In the genomic region with DNA sequence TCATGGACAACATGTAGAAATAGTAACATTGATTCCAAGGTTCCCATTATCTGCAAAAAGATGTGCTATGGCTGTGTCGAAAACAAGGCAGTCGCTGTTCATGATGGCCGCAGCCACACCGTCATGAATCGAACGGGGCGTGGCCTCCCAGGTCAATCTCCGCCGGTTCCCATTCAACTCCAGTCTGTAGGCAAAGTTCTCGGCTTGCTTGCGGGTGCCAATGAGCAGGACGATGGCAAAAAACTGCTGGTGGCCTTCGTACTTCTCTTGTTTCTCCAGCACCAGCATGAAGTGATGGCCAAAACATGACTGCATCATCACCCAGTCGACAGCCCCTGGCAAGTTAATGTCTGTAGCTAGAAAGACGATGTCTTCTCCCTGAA, we compare ENCODE assay signal across 25 cellular contexts. TPM values are rescaled to one million over a fixed set of nuclear protein-coding genes. Genes with fewer than 3 reads are reported as not detected.
A peak's percentile ranks its signal among the peaks of the same experiment; 100 is the strongest.
DNase-seq lines count a peak whose midpoint lies in the region; ATAC-seq and TF ChIP-seq lines count a peak whose summit lies in the region.
"Had no signal": no experiment of that assay in that cellular context is flagged by ENCODE, and none has a peak within 500 bp of the region (broad histone marks: within the 10 kb centered on the region; RNA-seq: fewer than 3 reads in every experiment).

No MANE protein-coding gene starts in this region.

- no peak for DNase-seq in activated naive CD4-positive, alpha-beta T cell treated with anti-CD3 and anti-CD28 coated beads for 36 hours
- DNase-seq in activated naive CD4-positive, alpha-beta T cell treated with anti-CD3 and anti-CD28 coated beads, Interleukin-2, amount 50 U/mL, for 16 hours = no peak
- DNase-seq in adrenal gland = peak in 2 of 7 donors; percentile 11 to 13
- no peak for DNase-seq in stimulated activated naive B cell treated with anti-CD40 and anti-IgM and Interleukin-4, amounts not matched to agents 10 μg/mL and 1 μg/mL and 100 μg/mL, for 72 hours
- no peak for DNase-seq in SKM-1 (lab: John Stamatoyannopoulos, UW; ENCODE audit: unreplicated experiment)
- DNase-seq: activated naive CD4-positive, alpha-beta T cell treated with Interleukin-2 at 50 U/mL for 16 hours; caudate nucleus; endodermal cell; esophagus squamous epithelium; H9; NCI-H1092 treated with DMSO at 0.1 percent for 48 hours; NCI-H1930; NCI-H2227 treated with DMSO at 0.1 percent for 48 hours; NCI-H526 treated with DMSO at 0.1 percent for 48 hours; pancreas; Peyer's patch; retina; small intestine; T-cell had no signal

- H3K4me3 ChIP-seq in OCI-LY3 (ENCODE audit: low read length) (0 out of 2 replicates have a peak overlapping the region, but pooled peaks have one; percentile 32), adrenal gland (no peak overlapping the region)
- H3K4me3 ChIP-seq: esophagus squamous epithelium, pancreas, Peyer's patch had no signal

- no peak overlapping the region for H2AFZ ChIP-seq in OCI-LY3 (ENCODE audit: low read depth, low read length)

- intact Hi-C loops in activated naive CD4-positive, alpha-beta T cell treated with anti-CD3 and anti-CD28 coated beads for 36 hours (cut with micrococcal nuclease) = no loop called here
- intact Hi-C loops in adrenal gland (cut with DNase I) = no loop called here

- H3K4me1 Mint-ChIP-seq in activated naive CD4-positive, alpha-beta T cell treated with anti-CD3 and anti-CD28 coated beads for 36 hours (ENCODE audit: low read depth) = peaks cover 97% of the 10 kb centered on the region
- H3K4me1 Mint-ChIP-seq in stimulated activated naive B cell treated with anti-CD40 and anti-IgM and Interleukin-4, amounts not matched to agents 10 μg/mL and 1 μg/mL and 100 μg/mL, for 72 hours = peaks cover 70 to 99% of the 10 kb centered on the region in 2 donors

- H3K4me2 ChIP-seq in OCI-LY3 (ENCODE audit: low read length) = peak overlapping the region; percentile 53

- H3K9me3 ChIP-seq in OCI-LY3 (ENCODE audit: insufficient read depth, low read length) (no peaks in the 10 kb centered on the region), adrenal gland (replicated peaks in 1 of 3) (no peaks in the 10 kb centered on the region)
- H3K9me3 ChIP-seq: esophagus squamous epithelium, pancreas, Peyer's patch had no signal

- H3K27me3 Mint-ChIP-seq in activated naive CD4-positive, alpha-beta T cell treated with anti-CD3 and anti-CD28 coated beads for 36 hours (ENCODE audit: low read depth) = no peaks in the 10 kb centered on the region
- H3K27me3 Mint-ChIP-seq in stimulated activated naive B cell treated with anti-CD40 and anti-IgM and Interleukin-4, amounts not matched to agents 10 μg/mL and 1 μg/mL and 100 μg/mL, for 72 hours = no peaks in the 10 kb centered on the region
- H3K27me3 Mint-ChIP-seq: IgD-negative memory B cell, T-cell had no signal

- TF ChIP-seq CTCF in OCI-LY3 (IDR thresholded peaks at IDR 0.05; ENCODE audit: low read depth, low read length) (no peak), adrenal gland (IDR thresholded peaks at IDR 0.05) (no peak)

- H3K27ac Mint-ChIP-seq in activated naive CD4-positive, alpha-beta T cell treated with anti-CD3 and anti-CD28 coated beads for 36 hours = peak overlapping the region; percentile 99
- peak overlapping the region; percentile 99 for H3K27ac Mint-ChIP-seq in stimulated activated naive B cell treated with anti-CD40 and anti-IgM and Interleukin-4, amounts not matched to agents 10 μg/mL and 1 μg/mL and 100 μg/mL, for 72 hours
- H3K27ac Mint-ChIP-seq: endodermal cell, H9, IgD-negative memory B cell, T-cell had no signal

- H3K4me1 ChIP-seq in OCI-LY3 (ENCODE audit: low read length) (peaks cover 80% of the 10 kb centered on the region), adrenal gland (replicated peaks in 1 of 2) (peaks cover 65 to 98% of the 10 kb centered on the region in 2 donors)

- H3K27ac ChIP-seq in OCI-LY3 (ENCODE audit: low read length) (peak overlapping the region; percentile 7; the same call in 1 of the 2 replicates), adrenal gland (peak overlapping the region in 3 of 5 donors; percentile 85 to 89 (median 87))
- H3K27ac ChIP-seq: pancreas, Peyer's patch had no signal

- peaks cover 59% of the 10 kb centered on the region for H4K20me1 ChIP-seq in OCI-LY3 (ENCODE audit: insufficient read depth, low read length)

- CTCF ChIA-PET in activated naive CD4-positive, alpha-beta T cell treated with anti-CD3 and anti-CD28 coated beads for 36 hours (lab: Charles Lee) = no interaction called here

- 80 to 86% (median 84%) methylated on average over 15 of the region's 15 CpGs for WGBS in adrenal gland, 4 donors

- no peak for TF ChIP-seq POLR2A in adrenal gland (IDR thresholded peaks at IDR 0.05)

- no peak for ATAC-seq in stimulated activated naive B cell treated with anti-CD40 and anti-IgM and Interleukin-4, amounts not matched to agents 10 μg/mL and 1 μg/mL and 100 μg/mL, for 72 hours (replicated peaks)
- ATAC-seq in HG02759 (IDR thresholded peaks at IDR 0.05; ENCODE audit: unreplicated experiment) = no peak
- ATAC-seq: pancreas, T-cell had no signal

- no peaks in the 10 kb centered on the region for H3K27me3 ChIP-seq in OCI-LY3 (ENCODE audit: low read depth, low read length)
- no peaks in the 10 kb centered on the region for H3K27me3 ChIP-seq in adrenal gland
- H3K27me3 ChIP-seq: esophagus squamous epithelium, pancreas, Peyer's patch had no signal

- peaks cover 56% of the 10 kb centered on the region for H3K36me3 Mint-ChIP-seq in activated naive CD4-positive, alpha-beta T cell treated with anti-CD3 and anti-CD28 coated beads for 36 hours (ENCODE audit: low read depth)
- peaks cover 57 to 81% of the 10 kb centered on the region in 2 donors for H3K36me3 Mint-ChIP-seq in stimulated activated naive B cell treated with anti-CD40 and anti-IgM and Interleukin-4, amounts not matched to agents 10 μg/mL and 1 μg/mL and 100 μg/mL, for 72 hours

- no peak overlapping the region for H3K9ac ChIP-seq in OCI-LY3 (ENCODE audit: low read length)

- no peaks in the 10 kb centered on the region for H3K9me3 Mint-ChIP-seq in activated naive CD4-positive, alpha-beta T cell treated with anti-CD3 and anti-CD28 coated beads for 36 hours
- peaks cover 0 to 3% of the 10 kb centered on the region in 2 donors for H3K9me3 Mint-ChIP-seq in stimulated activated naive B cell treated with anti-CD40 and anti-IgM and Interleukin-4, amounts not matched to agents 10 μg/mL and 1 μg/mL and 100 μg/mL, for 72 hours
- H3K9me3 Mint-ChIP-seq: endodermal cell, H9, IgD-negative memory B cell, neural crest cell, T-cell had no signal

- H3K79me2 ChIP-seq in OCI-LY3 (ENCODE audit: low read length) = peaks cover 68% of the 10 kb centered on the region

- no peak overlapping the region for H3K4me3 Mint-ChIP-seq in activated naive CD4-positive, alpha-beta T cell treated with anti-CD3 and anti-CD28 coated beads for 36 hours
- peak overlapping the region; percentile 64 to 66 for H3K4me3 Mint-ChIP-seq in stimulated activated naive B cell treated with anti-CD40 and anti-IgM and Interleukin-4, amounts not matched to agents 10 μg/mL and 1 μg/mL and 100 μg/mL, for 72 hours
- H3K4me3 Mint-ChIP-seq: endodermal cell, H9, IgD-negative memory B cell, neural crest cell, T-cell had no signal

- peaks cover 29% of the 10 kb centered on the region for H3K36me3 ChIP-seq in OCI-LY3 (replicated peaks; ENCODE audit: low read depth, low read length)
- H3K36me3 ChIP-seq in adrenal gland (replicated peaks in 1 of 2) = peaks cover 0 to 5% of the 10 kb centered on the region in 2 donors
- H3K36me3 ChIP-seq: pancreas had no signal

RNA-seq across cellular contexts. Expression of a gene that starts 20.8 kb away (rescaled TPM):
- total RNA-seq in activated naive CD4-positive, alpha-beta T cell treated with anti-CD3 and anti-CD28 coated beads for 36 hours = 10 to 100 TPM; 67.1 to 68.8 TPM
- total RNA-seq in adrenal gland = 100 to 1,000 TPM in 6 of 8 donors, 10 to 100 TPM in 2; 59.8 to 216 (median 121) TPM
- 10 to 100 TPM; 22.1 to 75.6 (median 24.3) TPM for polyA plus RNA-seq in adrenal gland

RNA-seq across cellular contexts. Expression of a gene that starts 38.4 kb away (rescaled TPM):
- not detected for total RNA-seq in activated naive CD4-positive, alpha-beta T cell treated with anti-CD3 and anti-CD28 coated beads for 36 hours
- total RNA-seq in adrenal gland = under 1 TPM in 3 of 8 donors, not detected in 5; 0.46 to 0.55 (median 0.47) TPM
- polyA plus RNA-seq in adrenal gland = not detected
- total RNA-seq: esophagus squamous epithelium, H9, lung microvascular endothelial cell, Peyer's patch, subcutaneous adipose tissue had no signal
- polyA plus RNA-seq: pancreas, small intestine had no signal
